In genomic region chr1:234756857-234757256, GRCh38 we compare ENCODE assay signal across 24 cellular contexts.
"Had no signal": no experiment of that assay in that cellular context is flagged by ENCODE, and none has a peak within 500 bp of the region (broad histone marks: within the 10 kb centered on the region; RNA-seq: fewer than 3 reads in every experiment).

No MANE protein-coding gene starts in this region.

- H3K27me3 ChIP-seq: breast epithelium, esophagus squamous epithelium, gastrocnemius medialis, left lung, upper lobe of left lung had no signal

- H3K4me3 ChIP-seq: breast epithelium, coronary artery, esophagus squamous epithelium, gastrocnemius medialis, left lung, lung, thoracic aorta, upper lobe of left lung had no signal

- ATAC-seq: gastrocnemius medialis, left lung, natural killer cell had no signal

- H3K36me3 ChIP-seq: breast epithelium, esophagus squamous epithelium, gastrocnemius medialis, left lung, thoracic aorta, upper lobe of left lung had no signal

- H3K27me3 Mint-ChIP-seq: progenitor cell of endocrine pancreas had no signal

- H3K36me3 Mint-ChIP-seq: activated CD4-positive, alpha-beta memory T cell treated with anti-CD3 and anti-CD28 coated beads for 36 hours; natural killer cell had no signal

- H3K27ac ChIP-seq: breast epithelium, coronary artery, esophagus squamous epithelium, gastrocnemius medialis, left lung, thoracic aorta, upper lobe of left lung had no signal

- H3K27ac Mint-ChIP-seq: activated CD4-positive, alpha-beta memory T cell treated with anti-CD3 and anti-CD28 coated beads for 36 hours; activated CD8-positive, alpha-beta memory T cell treated with anti-CD3 and anti-CD28 coated beads, Interleukin-2, amount 10 ng/mL, durations not matched to agents 7 days and 5 days; activated naive CD4-positive, alpha-beta T cell treated with anti-CD3 and anti-CD28 coated beads, Interleukin-2, amount 50 U/mL, for 72 hours; activated T-helper 1 cell treated with anti-CD3 and anti-CD28 coated beads, Interleukin-12 subunit alpha, Interleukin-12 subunit beta, Interleukin-2, Interleukin-4 antibody, amounts not matched to agents 30 ng/mL and 10 ng/mL and 1 ng/mL, durations not matched to agents 14 hours and 24 hours and 36 hours; progenitor cell of endocrine pancreas had no signal

- H3K9me3 ChIP-seq: breast epithelium, esophagus squamous epithelium, gastrocnemius medialis, left lung, thoracic aorta, upper lobe of left lung had no signal

- H3K4me3 Mint-ChIP-seq: activated CD4-positive, alpha-beta memory T cell treated with anti-CD3 and anti-CD28 coated beads for 36 hours; activated CD8-positive, alpha-beta memory T cell treated with anti-CD3 and anti-CD28 coated beads, Interleukin-2, amount 10 ng/mL, durations not matched to agents 7 days and 5 days; activated T-helper 1 cell treated with anti-CD3 and anti-CD28 coated beads, Interleukin-12 subunit alpha, Interleukin-12 subunit beta, Interleukin-2, Interleukin-4 antibody, amounts not matched to agents 30 ng/mL and 10 ng/mL and 1 ng/mL, durations not matched to agents 14 hours and 24 hours and 36 hours; natural killer cell had no signal

- H3K4me1 ChIP-seq: breast epithelium had no signal

- H3K9me3 Mint-ChIP-seq: activated CD4-positive, alpha-beta memory T cell treated with anti-CD3 and anti-CD28 coated beads for 36 hours; activated T-helper 1 cell treated with anti-CD3 and anti-CD28 coated beads, Interleukin-12 subunit alpha, Interleukin-12 subunit beta, Interleukin-2, Interleukin-4 antibody, amounts not matched to agents 30 ng/mL and 10 ng/mL and 1 ng/mL, durations not matched to agents 14 hours and 24 hours and 36 hours; natural killer cell had no signal

- DNase-seq: activated CD4-positive, alpha-beta memory T cell treated with anti-CD3 and anti-CD28 coated beads for 36 hours; activated CD4-positive, alpha-beta T cell treated with anti-CD3 and anti-CD28 coated beads for 48 hours; activated gamma-delta T cell; activated T-cell treated with anti-CD3 and anti-CD28 coated beads for 4 hours; cerebellar nuclear complex; esophagus squamous epithelium; gastrocnemius medialis; hippocampal formation; kidney glomerular epithelial cell; left lung; natural killer cell; retina; stimulated activated CD4-positive, alpha-beta T cell treated with anti-CD3 and anti-CD28 coated beads, Interleukin-4, amount 100 ng/mL, for 1 hour; stimulated activated naive CD4-positive, alpha-beta T cell; T-helper 1 cell; upper lobe of left lung had no signal
